Comparison of ENCODE assay signal across 19 cellular contexts in genomic region chr2:66748939-66749338, GRCh38.
DNase-seq lines count a peak whose midpoint lies in the region; ATAC-seq and TF ChIP-seq lines count a peak whose summit lies in the region.
"Had no signal": no experiment of that assay in that cellular context is flagged by ENCODE, and none has a peak within 500 bp of the region (broad histone marks: within the 10 kb centered on the region; RNA-seq: fewer than 3 reads in every experiment).

No MANE protein-coding gene starts in this region.

- POLR2A ChIA-PET in activated CD4-positive, alpha-beta memory T cell treated with anti-CD3 and anti-CD28 coated beads for 36 hours (lab: Charles Lee): no interaction called here

- H3K9me3 ChIP-seq in vagina: no peaks in the 10 kb centered on the region
- H3K9me3 ChIP-seq: colonic mucosa, gastrocnemius medialis had no signal

- CTCF ChIA-PET in activated CD4-positive, alpha-beta memory T cell treated with anti-CD3 and anti-CD28 coated beads for 36 hours (lab: Charles Lee): no interaction called here

- TF ChIP-seq POLR2A in vagina (IDR thresholded peaks at IDR 0.05): no peak

- TF ChIP-seq CTCF in vagina (IDR thresholded peaks at IDR 0.05): no peak

- H3K9me3 Mint-ChIP-seq in activated CD4-positive, alpha-beta memory T cell treated with anti-CD3 and anti-CD28 coated beads for 36 hours: no peaks in the 10 kb centered on the region
- H3K9me3 Mint-ChIP-seq: WTC11 had no signal

- H3K4me1 ChIP-seq in vagina: no peaks in the 10 kb centered on the region
- H3K4me1 ChIP-seq: colonic mucosa, gastrocnemius medialis had no signal

- H3K27ac Mint-ChIP-seq in activated CD4-positive, alpha-beta memory T cell treated with anti-CD3 and anti-CD28 coated beads for 36 hours: no peak overlapping the region
- H3K27ac Mint-ChIP-seq: activated CD8-positive, alpha-beta memory T cell treated with anti-CD3 and anti-CD28 coated beads, Interleukin-2, amount 10 ng/mL, durations not matched to agents 7 days and 5 days; CD4-positive, CD25-positive, alpha-beta regulatory T cell; WTC11 had no signal

- no peaks in the 10 kb centered on the region for H3K36me3 Mint-ChIP-seq in activated CD4-positive, alpha-beta memory T cell treated with anti-CD3 and anti-CD28 coated beads for 36 hours
- H3K36me3 Mint-ChIP-seq: activated CD8-positive, alpha-beta memory T cell treated with anti-CD3 and anti-CD28 coated beads, Interleukin-2, amount 10 ng/mL, durations not matched to agents 7 days and 5 days; CD4-positive, CD25-positive, alpha-beta regulatory T cell; natural killer cell; WTC11 had no signal

- no peak overlapping the region for H3K27ac ChIP-seq in vagina
- H3K27ac ChIP-seq: colonic mucosa, gastrocnemius medialis had no signal

- DNase-seq in AML-193 (lab: John Stamatoyannopoulos, UW) (peak; percentile 1 to 24), RPMI8226 (peak; percentile 44), vagina (ENCODE audit: extremely low spot score in 2 of 2) (no peak), HUDEP-2 (lab: John Stamatoyannopoulos, UW; ENCODE audit: unreplicated experiment in 76 of 76) (no peak)
- no peak for DNase-seq in activated CD4-positive, alpha-beta memory T cell treated with anti-CD3 and anti-CD28 coated beads for 36 hours
- DNase-seq: activated CD8-positive, alpha-beta memory T cell treated with anti-CD3 and anti-CD28 coated beads, Interleukin-2, amount 10 ng/mL, durations not matched to agents 7 days and 5 days; activated gamma-delta T cell treated with Interleukin-2 at 50 U/mL for 16 hours; CD4-positive, CD25-positive, alpha-beta regulatory T cell; colonic mucosa; gastrocnemius medialis; HCEC 1CT; mammary epithelial cell; natural killer cell; NCI-H1105 treated with DMSO at 0.1 percent for 48 hours; substantia nigra had no signal

- ATAC-seq in GM19351 (IDR thresholded peaks at IDR 0.05; ENCODE audit: unreplicated experiment): peak; percentile 72
- peak; percentile 70 for ATAC-seq in HG03521 (IDR thresholded peaks at IDR 0.05; ENCODE audit: unreplicated experiment)
- ATAC-seq in GM19463 (IDR thresholded peaks at IDR 0.05; ENCODE audit: unreplicated experiment): no peak
- ATAC-seq: activated CD8-positive, alpha-beta memory T cell treated with anti-CD3 and anti-CD28 coated beads, Interleukin-2, amount 10 ng/mL, durations not matched to agents 7 days and 5 days; gastrocnemius medialis; WTC11 had no signal

- H3K4me3 ChIP-seq in vagina: no peak overlapping the region
- H3K4me3 ChIP-seq: colonic mucosa, gastrocnemius medialis had no signal

- no peaks in the 10 kb centered on the region for H3K4me1 Mint-ChIP-seq in activated CD4-positive, alpha-beta memory T cell treated with anti-CD3 and anti-CD28 coated beads for 36 hours (ENCODE audit: low read depth)
- H3K4me1 Mint-ChIP-seq: activated CD8-positive, alpha-beta memory T cell treated with anti-CD3 and anti-CD28 coated beads, Interleukin-2, amount 10 ng/mL, durations not matched to agents 7 days and 5 days; CD4-positive, CD25-positive, alpha-beta regulatory T cell; WTC11 had no signal

- no peak overlapping the region for H3K4me3 Mint-ChIP-seq in activated CD4-positive, alpha-beta memory T cell treated with anti-CD3 and anti-CD28 coated beads for 36 hours
- H3K4me3 Mint-ChIP-seq: activated CD8-positive, alpha-beta memory T cell treated with anti-CD3 and anti-CD28 coated beads, Interleukin-2, amount 10 ng/mL, durations not matched to agents 7 days and 5 days; CD4-positive, CD25-positive, alpha-beta regulatory T cell; natural killer cell; WTC11 had no signal

- no peaks in the 10 kb centered on the region for H3K36me3 ChIP-seq in vagina
- H3K36me3 ChIP-seq: colonic mucosa, gastrocnemius medialis had no signal

- intact Hi-C loops in vagina (cut with DNase I): no loop called here
- intact Hi-C loops in activated CD4-positive, alpha-beta memory T cell treated with anti-CD3 and anti-CD28 coated beads for 36 hours (cut with micrococcal nuclease): no loop called here

- no peaks in the 10 kb centered on the region for H3K27me3 ChIP-seq in vagina
- H3K27me3 ChIP-seq: colonic mucosa, gastrocnemius medialis had no signal

- H3K27me3 Mint-ChIP-seq in activated CD4-positive, alpha-beta memory T cell treated with anti-CD3 and anti-CD28 coated beads for 36 hours: no peaks in the 10 kb centered on the region
- H3K27me3 Mint-ChIP-seq: activated CD8-positive, alpha-beta memory T cell treated with anti-CD3 and anti-CD28 coated beads, Interleukin-2, amount 10 ng/mL, durations not matched to agents 7 days and 5 days had no signal

Comparison
In these comparisons a context has a peak if more than half of its experiments do, and no peak if none do; other contexts are left out.
1. DNase-seq: peak in AML-193 (2 of 2) and RPMI8226 (single experiment); none in vagina (0 of 2), activated CD4-positive, alpha-beta memory T cell treated with anti-CD3 and anti-CD28 coated beads for 36 hours (single experiment) and HUDEP-2 (0 of 76).